Comparison of ENCODE assay signal across 8 cellular contexts in the genomic region with DNA sequence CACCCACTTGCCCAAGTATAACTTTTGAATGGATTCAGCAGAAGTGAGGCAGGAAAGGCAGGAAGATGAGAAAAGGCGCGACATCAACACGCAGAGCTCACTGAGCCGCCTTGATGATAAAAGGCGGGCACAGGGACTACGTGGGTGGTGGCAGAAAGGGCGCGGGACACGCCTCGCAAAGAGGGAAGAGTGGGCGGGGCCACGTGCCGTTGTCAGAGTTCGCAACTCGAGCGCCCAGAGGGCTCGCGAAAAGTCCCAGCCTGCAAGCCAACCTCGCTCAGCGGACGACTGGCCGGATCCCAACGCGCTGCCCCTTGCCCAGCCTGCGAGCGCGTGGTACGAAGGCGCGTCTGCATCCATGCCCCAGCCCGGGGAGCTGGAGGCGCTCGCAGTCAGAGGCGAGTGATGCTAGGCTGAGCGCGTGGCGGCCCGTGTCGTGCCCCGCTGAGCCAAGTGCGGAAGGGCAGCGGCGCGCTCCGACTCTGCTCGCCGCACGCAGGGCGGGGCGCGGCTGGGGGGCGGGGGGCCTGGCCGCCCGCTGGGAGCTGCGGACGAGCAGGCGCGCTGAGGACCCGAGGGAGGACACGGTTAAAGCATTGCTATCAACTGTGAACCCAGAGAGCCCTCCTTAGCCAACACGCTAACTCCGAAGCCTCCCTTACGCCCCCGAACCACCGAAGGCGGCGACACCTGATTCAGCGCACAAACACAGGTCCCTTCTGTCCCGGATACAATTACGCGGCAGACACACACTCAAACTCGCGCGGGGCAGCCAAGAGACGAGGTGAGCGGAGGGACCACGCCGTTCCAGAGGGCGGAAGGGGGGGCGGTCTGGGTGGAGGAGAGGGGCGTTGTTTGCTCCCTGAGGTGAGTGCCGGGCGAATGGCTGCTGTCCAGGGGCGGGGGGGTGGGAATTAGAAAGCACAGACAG. TPM values are rescaled to one million over a fixed set of nuclear protein-coding genes. Genes with fewer than 3 reads are reported as not detected.
DNase-seq lines count a peak whose midpoint lies in the region; ATAC-seq and TF ChIP-seq lines count a peak whose summit lies in the region.

A gene with protein sequence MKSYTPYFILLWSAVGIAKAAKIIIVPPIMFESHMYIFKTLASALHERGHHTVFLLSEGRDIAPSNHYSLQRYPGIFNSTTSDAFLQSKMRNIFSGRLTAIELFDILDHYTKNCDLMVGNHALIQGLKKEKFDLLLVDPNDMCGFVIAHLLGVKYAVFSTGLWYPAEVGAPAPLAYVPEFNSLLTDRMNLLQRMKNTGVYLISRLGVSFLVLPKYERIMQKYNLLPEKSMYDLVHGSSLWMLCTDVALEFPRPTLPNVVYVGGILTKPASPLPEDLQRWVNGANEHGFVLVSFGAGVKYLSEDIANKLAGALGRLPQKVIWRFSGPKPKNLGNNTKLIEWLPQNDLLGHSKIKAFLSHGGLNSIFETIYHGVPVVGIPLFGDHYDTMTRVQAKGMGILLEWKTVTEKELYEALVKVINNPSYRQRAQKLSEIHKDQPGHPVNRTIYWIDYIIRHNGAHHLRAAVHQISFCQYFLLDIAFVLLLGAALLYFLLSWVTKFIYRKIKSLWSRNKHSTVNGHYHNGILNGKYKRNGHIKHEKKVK (plus strand): TSS at position 617 of the 931 bp plus-strand sequence. CDS start 24,074 bp downstream, outside the sequence.

- TF ChIP-seq POLR2A in Peyer's patch (IDR thresholded peaks at IDR 0.05) (peak; percentile 55 to 80), sigmoid colon (IDR thresholded peaks at IDR 0.05) (no peak)

- peak within 1 kb of the TSS; percentile 50 to 68 (median 59) for H3K4me3 ChIP-seq in Peyer's patch
- H3K4me3 ChIP-seq in iPS-18a (ENCODE audit: low read length): peak within 1 kb of the TSS; percentile 79
- peak within 1 kb of the TSS; percentile 26 to 55 (median 49) for H3K4me3 ChIP-seq in sigmoid colon

- no peaks in the 10 kb centered on the region for H3K36me3 ChIP-seq in Peyer's patch
- no peaks in the 10 kb centered on the region for H3K36me3 ChIP-seq in iPS-18a (ENCODE audit: control insufficient read depth, low read depth, low read length)
- no peaks in the 10 kb centered on the region for H3K36me3 ChIP-seq in sigmoid colon

- DNase-seq in CD1c-positive myeloid dendritic cell (ENCODE audit: extremely low spot score) (peak; percentile 5), Peyer's patch (peak; percentile 89 to 95 (median 95)), astrocyte of the hippocampus (ENCODE audit: low read depth, low spot score) (peak; percentile 65), sigmoid colon (no peak), dedifferentiated amniotic fluid mesenchymal stem cell (ENCODE audit: extremely low spot score) (no peak)

- peak in 1 of 6 experiments; percentile 8 for TF ChIP-seq CTCF in Peyer's patch (IDR thresholded peaks at IDR 0.05)
- no peak for TF ChIP-seq CTCF in sigmoid colon (IDR thresholded peaks at IDR 0.05)

- H3K9ac ChIP-seq in iPS-18a (ENCODE audit: low read length): peak within 1 kb of the TSS; percentile 67

- H3K4me1 ChIP-seq in Peyer's patch (peaks cover 0 to 3% (median 0%) of the 10 kb centered on the region in 4 donors), iPS-18a (ENCODE audit: control insufficient read depth, low read depth, low read length) (peaks cover 13% of the 10 kb centered on the region), sigmoid colon (peaks cover 0 to 22% (median 11%) of the 10 kb centered on the region in 4 donors)

- H3K9me3 ChIP-seq in Peyer's patch: no peaks in the 10 kb centered on the region
- no peaks in the 10 kb centered on the region for H3K9me3 ChIP-seq in iPS-18a (ENCODE audit: control insufficient read depth, low read depth, low read length)
- H3K9me3 ChIP-seq in sigmoid colon: no peaks in the 10 kb centered on the region

- ATAC-seq in GM19395 (IDR thresholded peaks at IDR 0.05; ENCODE audit: unreplicated experiment) (peak; percentile 38), HG03521 (IDR thresholded peaks at IDR 0.05; ENCODE audit: unreplicated experiment) (peak; percentile 40)

- no peaks in the 10 kb centered on the region for H3K27me3 ChIP-seq in Peyer's patch
- peaks cover 19% of the 10 kb centered on the region for H3K27me3 ChIP-seq in iPS-18a (ENCODE audit: control insufficient read depth, insufficient read depth, low read length)
- peaks cover 0 to 24% (median 8%) of the 10 kb centered on the region in 3 donors for H3K27me3 ChIP-seq in sigmoid colon

- intact Hi-C loops in sigmoid colon (cut with DNase I): no loop called here

- H3K27ac ChIP-seq in Peyer's patch (peak within 1 kb of the TSS; percentile 76 to 91 (median 84)), iPS-18a (ENCODE audit: low read length) (no peak within 1 kb of the TSS), sigmoid colon (no peak within 1 kb of the TSS)

- TF ChIP-seq EP300 in sigmoid colon (IDR thresholded peaks at IDR 0.05): no peak

- WGBS in sigmoid colon, 2 donors: 1% methylated on average over 82 of the region's 84 CpGs

RNA-seq across cellular contexts. Expression of the gene that starts here (rescaled TPM):
- total RNA-seq in Peyer's patch (10 to 100 TPM; 25.6 to 78.0 (median 60.0) TPM), sigmoid colon (under 1 TPM in 3 of 4 donors, not detected in 1; under 0.01 to 0.55 (median 0.14) TPM)
- 10 to 100 TPM in 1 of 3 donors, 1 to 10 TPM in 2; 2.4 to 13.6 (median 3.7) TPM for polyA plus RNA-seq in sigmoid colon

Comparison
In these comparisons a context has a peak if more than half of its experiments do, and no peak if none do; other contexts are left out.
1. RNA of the gene that starts here (total RNA-seq): 25.6 to 78.0 TPM in Peyer's patch; under 0.01 to 0.55 TPM in sigmoid colon; every median in the first group is over 10 times any median in the second.
2. DNase-seq: peak in CD1c-positive myeloid dendritic cell (single experiment), Peyer's patch (3 of 3) and astrocyte of the hippocampus (single experiment); none in sigmoid colon (single experiment) and dedifferentiated amniotic fluid mesenchymal stem cell (single experiment).
3. H3K27ac ChIP-seq: peak in Peyer's patch (4 of 4); none in iPS-18a (single experiment) and sigmoid colon (0 of 4).
4. POLR2A ChIP-seq: peak in Peyer's patch (2 of 2); none in sigmoid colon (0 of 2).
5. Peak in every context shown above with its lines, with median percentiles within 50 percentile points of each other: H3K4me3 ChIP-seq.